ENCODE assay signal across 10 cellular contexts in genomic region chr12:53044052-53044581, GRCh38. TPM values are rescaled to one million over a fixed set of nuclear protein-coding genes. Genes with fewer than 3 reads are reported as not detected.
DNase-seq lines count a peak whose midpoint lies in the region; ATAC-seq, FAIRE-seq and TF ChIP-seq lines count a peak whose summit lies in the region.
"Had no signal": no experiment of that assay in that cellular context is flagged by ENCODE, and none has a peak within 500 bp of the region (broad histone marks: within the 10 kb centered on the region; RNA-seq: fewer than 3 reads in every experiment).

No MANE protein-coding gene starts in this region.

- H3K14ac ChIP-seq in H1 (ENCODE audit: insufficient read length): no peak overlapping the region

- peaks cover 12% of the 10 kb centered on the region for H3K36me3 Mint-ChIP-seq in natural killer cell
- peaks cover 6% of the 10 kb centered on the region for H3K36me3 Mint-ChIP-seq in natural killer cell treated with Interleukin-12 subunit alpha and Interleukin-12 subunit beta and Interleukin-15 and Interleukin-18, amount 100 ng/mL, for 72 hours
- H3K36me3 Mint-ChIP-seq in activated naive CD8-positive, alpha-beta T cell treated with anti-CD3 and anti-CD28 coated beads for 36 hours: peaks cover 10% of the 10 kb centered on the region

- peaks cover 2 to 16% of the 10 kb centered on the region in 2 experiments for H4K20me1 ChIP-seq in H1 (replicated peaks in 1 of 2; ENCODE audit: control insufficient read depth in 1 of 2, insufficient read depth in 2 of 2, low read length in 2 of 2)

- H3K4me2 ChIP-seq in H1 (ENCODE audit: insufficient read depth in 1 of 2, low read depth in 2 of 2, low read length in 2 of 2): peak overlapping the region in 1 of 2 experiments; percentile 98; a peak in 2 of 4 replicates

- peaks cover 10 to 17% of the 10 kb centered on the region in 2 donors for H3K4me1 Mint-ChIP-seq in natural killer cell
- peaks cover 15 to 28% of the 10 kb centered on the region in 2 donors for H3K4me1 Mint-ChIP-seq in natural killer cell treated with Interleukin-12 subunit alpha and Interleukin-12 subunit beta and Interleukin-15 and Interleukin-18, amount 100 ng/mL, for 72 hours (ENCODE audit: low read depth in 2 of 2)
- H3K4me1 Mint-ChIP-seq in activated naive CD8-positive, alpha-beta T cell treated with anti-CD3 and anti-CD28 coated beads for 36 hours: peaks cover 26% of the 10 kb centered on the region

- peaks cover 0 to 20% (median 17%) of the 10 kb centered on the region in 4 experiments; a peak in 6 of 7 replicates for H3K27me3 ChIP-seq in H1 (replicated peaks in 1 of 4; ENCODE audit: control insufficient read depth in 3 of 4, extremely low read depth in 1 of 4, insufficient read depth in 3 of 4, low read length in 3 of 4)

- no peak overlapping the region for H3K23ac ChIP-seq in H1 (ENCODE audit: insufficient read length)

- H3K79me2 ChIP-seq in H1 (ENCODE audit: control insufficient read depth in 1 of 2, insufficient read depth in 2 of 2, low read length in 2 of 2): no peaks in the 10 kb centered on the region

- no peak; a peak in 2 of 3 replicates for TF ChIP-seq POLR2A in H1 (IDR thresholded peaks at IDR 0.05; ENCODE audit: control extremely low read depth in 1 of 2, low read depth in 2 of 2, low read length in 2 of 2)

- H3K9ac ChIP-seq in H1 (replicated peaks in 1 of 4; ENCODE audit: extremely low read depth in 1 of 4, low read depth in 3 of 4, low read length in 3 of 4): no peak overlapping the region

- H3K4me1 ChIP-seq in H1 (replicated peaks in 1 of 4; ENCODE audit: control insufficient read depth in 3 of 4, insufficient read depth in 4 of 4, low read length in 3 of 4): peaks cover 27 to 48% (median 34%) of the 10 kb centered on the region in 4 experiments

- H3K27ac ChIP-seq in H1 (ENCODE audit: low read depth, low read length): no peak overlapping the region

- peaks cover 8 to 22% (median 13%) of the 10 kb centered on the region in 4 experiments for H3K36me3 ChIP-seq in H1 (ENCODE audit: control insufficient read depth in 2 of 4, insufficient read depth in 4 of 4, low read length in 3 of 4)

- no peak for TF ChIP-seq EP300 in H1 (IDR thresholded peaks at IDR 0.05; ENCODE audit: borderline replicate concordance in 1 of 2, low read depth in 2 of 2, low read length in 2 of 2)

- H2BK5ac ChIP-seq in H1 (ENCODE audit: low read depth, low read length): no peak overlapping the region

- no peak overlapping the region for H2AFZ ChIP-seq in H1 (ENCODE audit: low read length)

- TF ChIP-seq CTCF in natural killer cell (IDR thresholded peaks at IDR 0.05): no peak
- TF ChIP-seq CTCF in H1 (IDR thresholded peaks at IDR 0.05; ENCODE audit: control extremely low read depth in 1 of 3, insufficient read depth in 1 of 3, low read depth in 1 of 3, low read length in 3 of 3): no peak

- H3K4ac ChIP-seq in H1 (replicated peaks; ENCODE audit: insufficient read length, low read depth, low read length): no peak overlapping the region

- no peak for DNase-seq in natural killer cell
- DNase-seq in natural killer cell treated with Interleukin-12 subunit alpha and Interleukin-12 subunit beta and Interleukin-15 and Interleukin-18, amount 100 ng/mL, for 72 hours (ENCODE audit: low spot score): no peak
- no peak for DNase-seq in H1 (ENCODE audit: low read depth in 1 of 2, low spot score in 2 of 2)
- DNase-seq in nucleus accumbens (lab: John Stamatoyannopoulos, UW): peak in 41 of 56 donors; percentile 27 to 81 (median 56)
- DNase-seq in activated naive CD8-positive, alpha-beta T cell treated with anti-CD3 and anti-CD28 coated beads for 36 hours: no peak
- DNase-seq: activated CD4-positive, alpha-beta T cell treated with anti-CD3 and anti-CD28 coated beads, Interleukin-2, amount 50 U/mL, for 1 hour had no signal

- 0 out of 2 replicates have a peak overlapping the region, but pooled peaks have one; percentile 6 for H3K18ac ChIP-seq in H1 (ENCODE audit: extremely low read depth, low read length)

- peaks cover 17% of the 10 kb centered on the region for H3K23me2 ChIP-seq in H1 (ENCODE audit: low read depth, low read length)

- no peak overlapping the region for H3K4me3 ChIP-seq in H1 (ENCODE audit: extremely low read depth in 1 of 4, insufficient read depth in 2 of 4, low read depth in 3 of 4, low read length in 4 of 4)
- H3K4me3 ChIP-seq: K562 had no signal

- H3K56ac ChIP-seq in H1 (replicated peaks; ENCODE audit: insufficient read length, low read depth, low read length): no peak overlapping the region

- TF ChIP-seq RAD21 in H1 (IDR thresholded peaks at IDR 0.05 in 1 of 2, conservative IDR thresholded peaks at IDR 0.05 in 1 of 2; ENCODE audit: low read depth in 2 of 2, low read length in 2 of 2): no peak

- peaks cover 0 to 4% of the 10 kb centered on the region in 2 donors for H3K27me3 Mint-ChIP-seq in natural killer cell (ENCODE audit: low read depth in 2 of 2)
- H3K27me3 Mint-ChIP-seq in natural killer cell treated with Interleukin-12 subunit alpha and Interleukin-12 subunit beta and Interleukin-15 and Interleukin-18, amount 100 ng/mL, for 72 hours: no peaks in the 10 kb centered on the region
- H3K27me3 Mint-ChIP-seq in activated naive CD8-positive, alpha-beta T cell treated with anti-CD3 and anti-CD28 coated beads for 36 hours: peaks cover 12% of the 10 kb centered on the region

- FAIRE-seq in H1 (lab: Jason Lieb, UNC): no peak
- FAIRE-seq: K562 had no signal

- intact Hi-C loops in natural killer cell (cut with micrococcal nuclease): no loop called here

- no peaks in the 10 kb centered on the region for H3K9me3 ChIP-seq in H1 (ENCODE audit: insufficient read depth in 2 of 2, low read depth in 1 of 2, low read length in 1 of 2)

- no peaks in the 10 kb centered on the region for H3K9me3 Mint-ChIP-seq in natural killer cell
- no peaks in the 10 kb centered on the region for H3K9me3 Mint-ChIP-seq in natural killer cell treated with Interleukin-12 subunit alpha and Interleukin-12 subunit beta and Interleukin-15 and Interleukin-18, amount 100 ng/mL, for 72 hours
- no peaks in the 10 kb centered on the region for H3K9me3 Mint-ChIP-seq in activated naive CD8-positive, alpha-beta T cell treated with anti-CD3 and anti-CD28 coated beads for 36 hours

- H2BK15ac ChIP-seq in H1 (ENCODE audit: low read length): peak overlapping the region; percentile 67; the same call in 1 of the 2 replicates

- no peak overlapping the region for H4K8ac ChIP-seq in H1 (ENCODE audit: extremely low read depth, insufficient read depth, low read length)

- ATAC-seq in natural killer cell (no peak), GM21423 (IDR thresholded peaks at IDR 0.05; ENCODE audit: unreplicated experiment) (no peak), GM19397 (IDR thresholded peaks at IDR 0.05; ENCODE audit: unreplicated experiment) (no peak), HG03565 (IDR thresholded peaks at IDR 0.05; ENCODE audit: unreplicated experiment) (no peak)
- ATAC-seq in natural killer cell treated with Interleukin-12 subunit alpha and Interleukin-12 subunit beta and Interleukin-15 and Interleukin-18, amount 100 ng/mL, for 72 hours: no peak
- ATAC-seq: K562 had no signal

- H2BK12ac ChIP-seq in H1 (ENCODE audit: low read depth, low read length): 0 out of 2 replicates have a peak overlapping the region, but pooled peaks have one; percentile 60

- peak overlapping the region; percentile 13 for H3K4me3 Mint-ChIP-seq in natural killer cell
- H3K4me3 Mint-ChIP-seq in natural killer cell treated with Interleukin-12 subunit alpha and Interleukin-12 subunit beta and Interleukin-15 and Interleukin-18, amount 100 ng/mL, for 72 hours: no peak overlapping the region
- no peak overlapping the region for H3K4me3 Mint-ChIP-seq in activated naive CD8-positive, alpha-beta T cell treated with anti-CD3 and anti-CD28 coated beads for 36 hours

- CTCF ChIA-PET in H1 (lab: Charles Lee; ENCODE audit: partially characterized antibody): interaction anchor here (0.9 to 15.7 kb wide), 8 partner anchors 10 to 159 kb away, joined by 3 to 258 read pairs (median 6); no protein-coding TSS in a partner anchor

- POLR2A ChIA-PET in H1 (lab: Charles Lee; ENCODE audit: partially characterized antibody): interaction anchor here (0.6 to 35.6 kb wide), 12 partner anchors 9 to 823 kb away, joined by 3 to 711 read pairs (median 4); partner anchors contain the start of genes EIF4B and ESPL1

- H4K5ac ChIP-seq in H1 (ENCODE audit: insufficient read length, low read depth, low read length): no peak overlapping the region

- H3K79me1 ChIP-seq in H1 (ENCODE audit: low read depth, low read length): peaks cover 2% of the 10 kb centered on the region

- H2AK5ac ChIP-seq in H1 (ENCODE audit: low read depth, low read length): peak overlapping the region; percentile 77; the same call in 1 of the 2 replicates

- H3K27ac Mint-ChIP-seq in natural killer cell: no peak overlapping the region
- H3K27ac Mint-ChIP-seq in natural killer cell treated with Interleukin-12 subunit alpha and Interleukin-12 subunit beta and Interleukin-15 and Interleukin-18, amount 100 ng/mL, for 72 hours: peak overlapping the region in 1 of 2 donors; percentile 32
- H3K27ac Mint-ChIP-seq in activated naive CD8-positive, alpha-beta T cell treated with anti-CD3 and anti-CD28 coated beads for 36 hours: no peak overlapping the region

- no peak overlapping the region for H2BK20ac ChIP-seq in H1 (ENCODE audit: low read length)

- no peak overlapping the region for H2BK120ac ChIP-seq in H1 (replicated peaks; ENCODE audit: low read depth, low read length)

- H4K91ac ChIP-seq in H1 (replicated peaks; ENCODE audit: insufficient read length, low read length): no peak overlapping the region

- WGBS in H1 (ENCODE audit: extremely low coverage in 1 of 2, insufficient coverage in 1 of 2, insufficient read length in 1 of 2, insufficient replicate concordance in 2 of 2, low coverage in 1 of 2, low lambda C conversion rate in 2 of 2, missing lambda C conversion rate in 1 of 2), 2 experiments: 62% methylated on average over 10 of the region's 10 CpGs; no CpG with 5 or more reads in 1 of the 2 experiments

RNA-seq across cellular contexts. Expression of gene TNS2, which starts 5.7 kb away (rescaled TPM):
- total RNA-seq in natural killer cell: 1 to 10 TPM in 2 of 3 donors, under 1 TPM in 1; 0.95 to 1.8 (median 1.0) TPM
- 1 to 10 TPM; 2.4 to 2.8 TPM for total RNA-seq in natural killer cell treated with Interleukin-12 subunit alpha and Interleukin-12 subunit beta and Interleukin-15 and Interleukin-18, amount 100 ng/mL, for 72 hours
- 4.7 and 5.8 TPM in 2 replicates for total RNA-seq in H1 (2021; fragmentation: NEBNext Ultra II Directional; extraction: Animal tissue kit (Norgen Biotek cat#: 25700))
- 2.8 and 5.0 TPM in 2 replicates for polyA plus RNA-seq in H1 (2011; rRNA removed)
- polyA plus RNA-seq in H1 (2011; cell fraction: cytosol; rRNA removed): 1.7 TPM
- 25.7 TPM for polyA plus RNA-seq in H1 (2011; cell fraction: nucleus; rRNA removed)
- polyA plus RNA-seq in H1 (2012, experiment 1 of 2): 4.3 to 6.2 TPM (median 4.8 TPM) in 4 replicates
- 2.5 TPM for polyA plus RNA-seq in H1 (2012, experiment 2 of 2)
- polyA plus RNA-seq in H1 (2013, experiment 1 of 2): 3.7 TPM
- polyA plus RNA-seq in H1 (2013, experiment 2 of 2): 3.4 TPM
- 1.7 and 2.8 TPM in 2 replicates for polyA minus RNA-seq in H1 (2011; rRNA and poly(A)+ RNA removed)
- 10.8 TPM for polyA minus RNA-seq in H1 (2011; cell fraction: cytosol; rRNA and poly(A)+ RNA removed)
- polyA minus RNA-seq in H1 (2011; cell fraction: nucleus; rRNA and poly(A)+ RNA removed): 10.6 TPM
- total RNA-seq in activated naive CD8-positive, alpha-beta T cell treated with anti-CD3 and anti-CD28 coated beads for 36 hours: 1 to 10 TPM; 1.5 to 2.6 TPM

RNA-seq across cellular contexts. Expression of gene SPRYD3, which starts 35.1 kb away (rescaled TPM):
- 10 to 100 TPM; 32.6 to 48.0 (median 42.6) TPM for total RNA-seq in natural killer cell
- total RNA-seq in natural killer cell treated with Interleukin-12 subunit alpha and Interleukin-12 subunit beta and Interleukin-15 and Interleukin-18, amount 100 ng/mL, for 72 hours: 10 to 100 TPM; 56.5 to 60.3 TPM
- total RNA-seq in H1 (2021; fragmentation: NEBNext Ultra II Directional; extraction: Animal tissue kit (Norgen Biotek cat#: 25700)): 6.6 and 6.8 TPM in 2 replicates
- polyA plus RNA-seq in H1 (2011; rRNA removed): 8.0 and 10.4 TPM in 2 replicates
- 7.4 TPM for polyA plus RNA-seq in H1 (2011; cell fraction: cytosol; rRNA removed)
- polyA plus RNA-seq in H1 (2011; cell fraction: nucleus; rRNA removed): 10.8 TPM
- 4.9 to 8.7 TPM (median 6.7 TPM) in 4 replicates for polyA plus RNA-seq in H1 (2012, experiment 1 of 2)
- polyA plus RNA-seq in H1 (2012, experiment 2 of 2): 6.0 TPM
- 3.4 TPM for polyA plus RNA-seq in H1 (2013, experiment 1 of 2)
- polyA plus RNA-seq in H1 (2013, experiment 2 of 2): 4.0 TPM
- polyA minus RNA-seq in H1 (2011; rRNA and poly(A)+ RNA removed): 7.9 and 9.9 TPM in 2 replicates
- polyA minus RNA-seq in H1 (2011; cell fraction: cytosol; rRNA and poly(A)+ RNA removed): 4.6 TPM
- polyA minus RNA-seq in H1 (2011; cell fraction: nucleus; rRNA and poly(A)+ RNA removed): 7.6 TPM
- total RNA-seq in activated naive CD8-positive, alpha-beta T cell treated with anti-CD3 and anti-CD28 coated beads for 36 hours: 10 to 100 TPM; 23.5 to 25.7 TPM

RNA-seq across cellular contexts. Expression of gene EIF4B, which starts 37.9 kb away (rescaled TPM):
- 100 to 1,000 TPM; 505 to 537 (median 518) TPM for total RNA-seq in natural killer cell
- 100 to 1,000 TPM; 340 to 372 TPM for total RNA-seq in natural killer cell treated with Interleukin-12 subunit alpha and Interleukin-12 subunit beta and Interleukin-15 and Interleukin-18, amount 100 ng/mL, for 72 hours
- total RNA-seq in H1 (2021; fragmentation: NEBNext Ultra II Directional; extraction: Animal tissue kit (Norgen Biotek cat#: 25700)): 811 and 816 TPM in 2 replicates
- polyA plus RNA-seq in H1 (2011; rRNA removed): 269 and 307 TPM in 2 replicates
- polyA plus RNA-seq in H1 (2011; cell fraction: cytosol; rRNA removed): 530 TPM
- polyA plus RNA-seq in H1 (2011; cell fraction: nucleus; rRNA removed): 680 TPM
- 514 to 624 TPM (median 554 TPM) in 4 replicates for polyA plus RNA-seq in H1 (2012, experiment 1 of 2)
- polyA plus RNA-seq in H1 (2012, experiment 2 of 2): 45.7 TPM
- polyA plus RNA-seq in H1 (2013, experiment 1 of 2): 453 TPM
- polyA plus RNA-seq in H1 (2013, experiment 2 of 2): 431 TPM
- 939 and 1,134 TPM in 2 replicates for polyA minus RNA-seq in H1 (2011; rRNA and poly(A)+ RNA removed)
- 559 TPM for polyA minus RNA-seq in H1 (2011; cell fraction: cytosol; rRNA and poly(A)+ RNA removed)
- polyA minus RNA-seq in H1 (2011; cell fraction: nucleus; rRNA and poly(A)+ RNA removed): 516 TPM
- 100 to 1,000 TPM; 704 to 720 TPM for total RNA-seq in activated naive CD8-positive, alpha-beta T cell treated with anti-CD3 and anti-CD28 coated beads for 36 hours

RNA-seq across cellular contexts. Expression of gene IGFBP6, which starts 53.4 kb away (rescaled TPM):
- total RNA-seq in natural killer cell: under 1 TPM in 1 of 3 donors, not detected in 2; 0.61 TPM
- total RNA-seq in natural killer cell treated with Interleukin-12 subunit alpha and Interleukin-12 subunit beta and Interleukin-15 and Interleukin-18, amount 100 ng/mL, for 72 hours: not detected
- total RNA-seq in H1 (2021; fragmentation: NEBNext Ultra II Directional; extraction: Animal tissue kit (Norgen Biotek cat#: 25700)): 13.7 and 16.4 TPM in 2 replicates
- polyA plus RNA-seq in H1 (2011; rRNA removed): 14.7 and 25.3 TPM in 2 replicates
- 15.4 TPM for polyA plus RNA-seq in H1 (2011; cell fraction: cytosol; rRNA removed)
- polyA plus RNA-seq in H1 (2011; cell fraction: nucleus; rRNA removed): 13.2 TPM
- polyA plus RNA-seq in H1 (2012, experiment 1 of 2): 5.3 to 13.0 TPM (median 10.2 TPM) in 4 replicates
- polyA plus RNA-seq in H1 (2012, experiment 2 of 2): 22.3 TPM
- 8.4 TPM for polyA plus RNA-seq in H1 (2013, experiment 1 of 2)
- 10.8 TPM for polyA plus RNA-seq in H1 (2013, experiment 2 of 2)
- 2.6 and 3.5 TPM in 2 replicates for polyA minus RNA-seq in H1 (2011; rRNA and poly(A)+ RNA removed)
- 2.9 TPM for polyA minus RNA-seq in H1 (2011; cell fraction: cytosol; rRNA and poly(A)+ RNA removed)
- 2.4 TPM for polyA minus RNA-seq in H1 (2011; cell fraction: nucleus; rRNA and poly(A)+ RNA removed)
- 1 to 10 TPM; 1.9 to 2.2 TPM for total RNA-seq in activated naive CD8-positive, alpha-beta T cell treated with anti-CD3 and anti-CD28 coated beads for 36 hours

RNA-seq across cellular contexts. Expression of gene SOAT2, which starts 59.2 kb away (rescaled TPM):
- not detected for total RNA-seq in natural killer cell
- total RNA-seq in natural killer cell treated with Interleukin-12 subunit alpha and Interleukin-12 subunit beta and Interleukin-15 and Interleukin-18, amount 100 ng/mL, for 72 hours: under 1 TPM in 1 of 2 donors, not detected in 1; 0.26 TPM
- total RNA-seq in H1 (2021; fragmentation: NEBNext Ultra II Directional; extraction: Animal tissue kit (Norgen Biotek cat#: 25700)): not detected in 2 replicates
- 0.08 and 0.13 TPM in 2 replicates for polyA plus RNA-seq in H1 (2011; rRNA removed)
- polyA plus RNA-seq in H1 (2011; cell fraction: cytosol; rRNA removed): 0.12 TPM
- 0.21 TPM for polyA plus RNA-seq in H1 (2011; cell fraction: nucleus; rRNA removed)
- not detected in 4 replicates for polyA plus RNA-seq in H1 (2012, experiment 1 of 2)
- not detected for polyA plus RNA-seq in H1 (2012, experiment 2 of 2)
- 0.04 TPM for polyA plus RNA-seq in H1 (2013, experiment 1 of 2)
- polyA plus RNA-seq in H1 (2013, experiment 2 of 2): not detected
- not detected in 2 replicates for polyA minus RNA-seq in H1 (2011; rRNA and poly(A)+ RNA removed)
- polyA minus RNA-seq in H1 (2011; cell fraction: cytosol; rRNA and poly(A)+ RNA removed): not detected
- not detected for polyA minus RNA-seq in H1 (2011; cell fraction: nucleus; rRNA and poly(A)+ RNA removed)
- total RNA-seq in activated naive CD8-positive, alpha-beta T cell treated with anti-CD3 and anti-CD28 coated beads for 36 hours: 1 to 10 TPM; 3.1 to 3.8 TPM
- total RNA-seq: K562 had no signal

Comparison
In these comparisons a context has a peak if more than half of its experiments do, and no peak if none do; other contexts are left out.
1. DNase-seq: peak in nucleus accumbens (41 of 56); none in natural killer cell (single experiment), natural killer cell treated with Interleukin-12 subunit alpha and Interleukin-12 subunit beta and Interleukin-15 and Interleukin-18, amount 100 ng/mL, for 72 hours (single experiment), H1 (0 of 2) and activated naive CD8-positive, alpha-beta T cell treated with anti-CD3 and anti-CD28 coated beads for 36 hours (single experiment).